ENCODE assay signal across 2 cellular contexts in genomic region chr11:44589301-44589700, GRCh38.
TF ChIP-seq lines count a peak whose summit lies in the region.

No MANE protein-coding gene starts in this region.

TF ChIP-seq in SK-N-SH treated with all-trans-retinoic acid at 6 μM for 48 hours, 23 proteins besides CTCF, POLR2A, EP300 and RAD21 (continued from another document):
- TF ChIP-seq TSHZ2 (CRISPR knock-in tag; IDR thresholded peaks at IDR 0.05): no peak
- no peak for TF ChIP-seq POU6F1 (CRISPR knock-in tag; IDR thresholded peaks at IDR 0.05; ENCODE audit: borderline replicate concordance, low read depth)
- no peak for TF ChIP-seq SNAI2 (CRISPR knock-in tag; IDR thresholded peaks at IDR 0.05)
- TF ChIP-seq ZNF8 (CRISPR knock-in tag; IDR thresholded peaks at IDR 0.05): no peak
- no peak for TF ChIP-seq OSR1 (CRISPR knock-in tag; IDR thresholded peaks at IDR 0.05)
- TF ChIP-seq GLIS3 (CRISPR knock-in tag; IDR thresholded peaks at IDR 0.05): no peak
- no peak for TF ChIP-seq ISL1 (CRISPR knock-in tag; IDR thresholded peaks at IDR 0.05)
- TF ChIP-seq ZNF565 (CRISPR knock-in tag; conservative IDR thresholded peaks at IDR 0.05; ENCODE audit: low read depth): no peak
- TF ChIP-seq ZC3H10 (CRISPR knock-in tag; IDR thresholded peaks at IDR 0.05): no peak
- TF ChIP-seq ZNF70 (CRISPR knock-in tag; IDR thresholded peaks at IDR 0.05): no peak
- no peak for TF ChIP-seq BACH2 (CRISPR knock-in tag; IDR thresholded peaks at IDR 0.05; ENCODE audit: borderline replicate concordance)
- TF ChIP-seq ESRRG (CRISPR knock-in tag; IDR thresholded peaks at IDR 0.05): no peak
- no peak for TF ChIP-seq PATZ1 (CRISPR knock-in tag; IDR thresholded peaks at IDR 0.05; ENCODE audit: borderline replicate concordance)
- TF ChIP-seq ZFP3 (CRISPR knock-in tag; IDR thresholded peaks at IDR 0.05): no peak

TF ChIP-seq in SK-N-SH, 30 proteins besides CTCF, POLR2A, EP300 and RAD21 (continued from another document):
- TF ChIP-seq MEF2A (IDR thresholded peaks at IDR 0.05; ENCODE audit: borderline replicate concordance, low read depth) (no peak), TCF12 (IDR thresholded peaks at IDR 0.05) (no peak), MXI1 (IDR thresholded peaks at IDR 0.05; ENCODE audit: low read depth, low read length) (no peak)
